Comparison of ENCODE assay signal across 8 cellular contexts in genomic region chr3:52685705-52686691, GRCh38.
A peak's percentile ranks its signal among the peaks of the same experiment; 100 is the strongest.
DNase-seq lines count a peak whose midpoint lies in the region; ATAC-seq and FAIRE-seq lines count a peak whose summit lies in the region.

Gene GNL3, plus strand, starts transcription at chr3:52686032. Its CDS starts 61 bp downstream, at chr3:52686093.
Gene PBRM1, minus strand, starts transcription at chr3:52685913.

- H3K36me3 ChIP-seq in BLaER1, result peaks cover 55% of the 10 kb centered on the region

- H3K9ac ChIP-seq in BLaER1, result peak within 1 kb of the TSS; percentile 97

- H4K20me1 ChIP-seq in BLaER1, result peaks cover 77% of the 10 kb centered on the region

- H3K4me2 ChIP-seq in BLaER1, result peak within 1 kb of the TSS; percentile 82

- no peaks in the 10 kb centered on the region for H3K27me3 ChIP-seq in BLaER1

- DNase-seq in GM19239 (ENCODE audit: insufficient read length, low spot score) (peak; percentile 82), NCI-H748 (lab: John Stamatoyannopoulos, UW; ENCODE audit: unreplicated experiment) (peak; percentile 94), cortex of kidney (lab: John Stamatoyannopoulos, UW) (peak; percentile 61), left kidney (ENCODE audit: low read depth, low spot score) (peak; percentile 99)
- DNase-seq in activated CD4-positive, alpha-beta T cell treated with anti-CD3 and anti-CD28 coated beads, Interleukin-2, amount 50 U/mL, for 1 hour, result peak; percentile 90
- peak; percentile 95 for DNase-seq in stimulated activated CD4-positive, alpha-beta T cell treated with anti-CD3 and anti-CD28 coated beads, Interleukin-1b, Interleukin-23, amount 100 ng/mL, for 48 hours

- peaks cover 55% of the 10 kb centered on the region for H3K4me1 ChIP-seq in BLaER1

- no peaks in the 10 kb centered on the region for H3K9me3 ChIP-seq in BLaER1

- peak within 1 kb of the TSS; percentile 86 for H3K4me3 ChIP-seq in BLaER1

- FAIRE-seq in GM19239 (lab: Jason Lieb, UNC), result peak; percentile 95

- H3K27ac ChIP-seq in BLaER1, result peak within 1 kb of the TSS; percentile 94

- peak; percentile 69 for ATAC-seq in HG03442 (IDR thresholded peaks at IDR 0.05; ENCODE audit: unreplicated experiment)

Comparison
In these comparisons a context has a peak if more than half of its experiments do, and no peak if none do; other contexts are left out.
1. Peak in every context shown above with its lines: DNase-seq, ATAC-seq, H3K4me3 ChIP-seq and H3K27ac ChIP-seq.